ENCODE assay signal across 19 cellular contexts in genomic region chr15:99963976-99964375, GRCh38.
DNase-seq lines count a peak whose midpoint lies in the region; ATAC-seq, FAIRE-seq and TF ChIP-seq lines count a peak whose summit lies in the region.
"Had no signal": no experiment of that assay in that cellular context is flagged by ENCODE, and none has a peak within 500 bp of the region (broad histone marks: within the 10 kb centered on the region; RNA-seq: fewer than 3 reads in every experiment).

No MANE protein-coding gene starts in this region.

- H3K36me3 Mint-ChIP-seq in osteocyte (ENCODE audit: unreplicated experiment) = no peaks in the 10 kb centered on the region
- no peaks in the 10 kb centered on the region for H3K36me3 Mint-ChIP-seq in CD8-positive, alpha-beta T cell
- H3K36me3 Mint-ChIP-seq in stimulated activated effector memory CD8-positive, alpha-beta T cell treated with anti-CD3 and anti-CD28 coated beads, Interleukin-12 subunit alpha, Interleukin-12 subunit beta, amount 100 ng/mL, for 72 hours = no peaks in the 10 kb centered on the region
- H3K36me3 Mint-ChIP-seq: CD4-positive, CD25-positive, alpha-beta regulatory T cell had no signal

- no peaks in the 10 kb centered on the region for H3K4me1 ChIP-seq in CD8-positive, alpha-beta T cell (ENCODE audit: insufficient read depth, low read length)
- H3K4me1 ChIP-seq: Caco-2 had no signal

- H3K9me3 Mint-ChIP-seq in osteocyte (ENCODE audit: unreplicated experiment) = no peaks in the 10 kb centered on the region
- no peaks in the 10 kb centered on the region for H3K9me3 Mint-ChIP-seq in CD8-positive, alpha-beta T cell
- H3K9me3 Mint-ChIP-seq in stimulated activated effector memory CD8-positive, alpha-beta T cell treated with anti-CD3 and anti-CD28 coated beads, Interleukin-12 subunit alpha, Interleukin-12 subunit beta, amount 100 ng/mL, for 72 hours = no peaks in the 10 kb centered on the region

- TF ChIP-seq CTCF in RWPE1 (conservative IDR thresholded peaks at IDR 0.05; ENCODE audit: low read depth) (no peak), bronchial epithelial cell (IDR thresholded peaks at IDR 0.05; ENCODE audit: insufficient read depth, low read length, severe bottlenecking) (no peak), osteocyte (IDR thresholded peaks at IDR 0.05) (no peak)
- TF ChIP-seq CTCF in CD8-positive, alpha-beta T cell (IDR thresholded peaks at IDR 0.05) = no peak

- no peak overlapping the region for H3K4me3 Mint-ChIP-seq in osteocyte (ENCODE audit: unreplicated experiment)
- H3K4me3 Mint-ChIP-seq in CD8-positive, alpha-beta T cell = no peak overlapping the region
- H3K4me3 Mint-ChIP-seq in stimulated activated effector memory CD8-positive, alpha-beta T cell treated with anti-CD3 and anti-CD28 coated beads, Interleukin-12 subunit alpha, Interleukin-12 subunit beta, amount 100 ng/mL, for 72 hours = no peak overlapping the region
- H3K4me3 Mint-ChIP-seq: CD4-positive, CD25-positive, alpha-beta regulatory T cell; GM23338 had no signal

- H3K27me3 ChIP-seq in bronchial epithelial cell (ENCODE audit: control insufficient read depth, insufficient read depth, low read length) = no peaks in the 10 kb centered on the region
- no peaks in the 10 kb centered on the region for H3K27me3 ChIP-seq in CD8-positive, alpha-beta T cell (ENCODE audit: insufficient read depth, low read length)

- FAIRE-seq in bronchial epithelial cell (lab: Jason Lieb, UNC) = peak; percentile 28
- FAIRE-seq: RCC 7860 had no signal

- ATAC-seq in CD8-positive, alpha-beta T cell = no peak
- no peak for ATAC-seq in stimulated activated effector memory CD8-positive, alpha-beta T cell treated with anti-CD3 and anti-CD28 coated beads, Interleukin-12 subunit alpha, Interleukin-12 subunit beta, amount 100 ng/mL, for 72 hours
- ATAC-seq in GM21825 (IDR thresholded peaks at IDR 0.05; ENCODE audit: unreplicated experiment) = no peak
- ATAC-seq: GM23338 had no signal

- no peak overlapping the region for H3K27ac Mint-ChIP-seq in osteocyte (ENCODE audit: unreplicated experiment)
- H3K27ac Mint-ChIP-seq in CD8-positive, alpha-beta T cell = no peak overlapping the region
- H3K27ac Mint-ChIP-seq in stimulated activated effector memory CD8-positive, alpha-beta T cell treated with anti-CD3 and anti-CD28 coated beads, Interleukin-12 subunit alpha, Interleukin-12 subunit beta, amount 100 ng/mL, for 72 hours = no peak overlapping the region
- H3K27ac Mint-ChIP-seq: CD4-positive, CD25-positive, alpha-beta regulatory T cell; GM23338 had no signal

- DNase-seq in RWPE1 (ENCODE audit: low spot score) = no peak
- peak; percentile 83 for DNase-seq in bronchial epithelial cell (ENCODE audit: low read depth)
- peak; percentile 14 for DNase-seq in islet precursor cell
- DNase-seq in osteocyte (ENCODE audit: extremely low spot score, unreplicated experiment) = peak; percentile 56
- no peak for DNase-seq in GM19240 (ENCODE audit: insufficient read length, low spot score)
- DNase-seq in CD8-positive, alpha-beta T cell = no peak
- DNase-seq in stimulated activated effector memory CD8-positive, alpha-beta T cell treated with anti-CD3 and anti-CD28 coated beads, Interleukin-12 subunit alpha, Interleukin-12 subunit beta, amount 100 ng/mL, for 72 hours (ENCODE audit: low spot score in 2 of 2) = no peak
- DNase-seq: Caco-2; CD4-positive, CD25-positive, alpha-beta regulatory T cell; DMS 273 treated with DMSO at 0.1 percent for 48 hours; DMS79 treated with DMSO at 0.1 percent for 48 hours; NCI-H1105 treated with DMSO at 0.1 percent for 48 hours; NCI-H2029 treated with DMSO at 0.1 percent for 48 hours; NCI-H526 treated with DMSO at 0.1 percent for 48 hours; OCI-M1; Right ventricle myocardium superior had no signal

- CTCF ChIA-PET in RWPE1 (lab: Yijun Ruan, JAX) = interaction anchor here (0.9 to 3.0 kb wide), 3 partner anchors 12 to 68 kb away, joined by 3 to 13 read pairs (median 4); no protein-coding TSS in a partner anchor
- CTCF ChIA-PET in CD8-positive, alpha-beta T cell (lab: Charles Lee) = interaction anchor here (2.0 kb wide), 1 partner anchor 375 kb away, joined by 5 read pairs; no protein-coding TSS in a partner anchor

- intact Hi-C loops in CD8-positive, alpha-beta T cell (cut with DNase I, micrococcal nuclease) = no loop called here

- H3K36me3 ChIP-seq in bronchial epithelial cell (ENCODE audit: control insufficient read depth, insufficient read depth, low read length) = no peaks in the 10 kb centered on the region
- no peaks in the 10 kb centered on the region for H3K36me3 ChIP-seq in CD8-positive, alpha-beta T cell (ENCODE audit: insufficient read depth, low read length)

- H3K27ac ChIP-seq in RWPE1 = peak overlapping the region; percentile 78
- H3K27ac ChIP-seq in CD8-positive, alpha-beta T cell (ENCODE audit: low read depth, low read length) = no peak overlapping the region

- POLR2A ChIA-PET in RWPE1 (lab: Yijun Ruan, JAX; ENCODE audit: low non-redundant PET) = no interaction called here
- POLR2A ChIA-PET in CD8-positive, alpha-beta T cell (lab: Charles Lee) = no interaction called here

- no peaks in the 10 kb centered on the region for H3K9me3 ChIP-seq in CD8-positive, alpha-beta T cell (ENCODE audit: low read length)
- H3K9me3 ChIP-seq: Caco-2 had no signal

- H3K27me3 Mint-ChIP-seq in osteocyte (ENCODE audit: unreplicated experiment) = peaks cover 12% of the 10 kb centered on the region
- peaks cover 4% of the 10 kb centered on the region for H3K27me3 Mint-ChIP-seq in CD8-positive, alpha-beta T cell (ENCODE audit: low read depth)
- H3K27me3 Mint-ChIP-seq: CD4-positive, CD25-positive, alpha-beta regulatory T cell had no signal

- no peak overlapping the region for H3K4me3 ChIP-seq in bronchial epithelial cell (ENCODE audit: low read depth, low read length)
- H3K4me3 ChIP-seq in CD8-positive, alpha-beta T cell (ENCODE audit: low read depth, low read length) = no peak overlapping the region
- H3K4me3 ChIP-seq: GM23338 had no signal

- no peaks in the 10 kb centered on the region for H3K4me1 Mint-ChIP-seq in osteocyte (ENCODE audit: unreplicated experiment)
- no peaks in the 10 kb centered on the region for H3K4me1 Mint-ChIP-seq in CD8-positive, alpha-beta T cell (ENCODE audit: low read depth)
- no peaks in the 10 kb centered on the region for H3K4me1 Mint-ChIP-seq in stimulated activated effector memory CD8-positive, alpha-beta T cell treated with anti-CD3 and anti-CD28 coated beads, Interleukin-12 subunit alpha, Interleukin-12 subunit beta, amount 100 ng/mL, for 72 hours
- H3K4me1 Mint-ChIP-seq: GM23338 had no signal

Comparison
In these comparisons a context has a peak if more than half of its experiments do, and no peak if none do; other contexts are left out.
1. DNase-seq: peak in bronchial epithelial cell (single experiment), islet precursor cell (single experiment) and osteocyte (single experiment); none in RWPE1 (single experiment), GM19240 (single experiment), CD8-positive, alpha-beta T cell (0 of 7) and stimulated activated effector memory CD8-positive, alpha-beta T cell treated with anti-CD3 and anti-CD28 coated beads, Interleukin-12 subunit alpha, Interleukin-12 subunit beta, amount 100 ng/mL, for 72 hours (0 of 2).